Comparison of ENCODE assay signal across 1 cellular context in the genomic region with DNA sequence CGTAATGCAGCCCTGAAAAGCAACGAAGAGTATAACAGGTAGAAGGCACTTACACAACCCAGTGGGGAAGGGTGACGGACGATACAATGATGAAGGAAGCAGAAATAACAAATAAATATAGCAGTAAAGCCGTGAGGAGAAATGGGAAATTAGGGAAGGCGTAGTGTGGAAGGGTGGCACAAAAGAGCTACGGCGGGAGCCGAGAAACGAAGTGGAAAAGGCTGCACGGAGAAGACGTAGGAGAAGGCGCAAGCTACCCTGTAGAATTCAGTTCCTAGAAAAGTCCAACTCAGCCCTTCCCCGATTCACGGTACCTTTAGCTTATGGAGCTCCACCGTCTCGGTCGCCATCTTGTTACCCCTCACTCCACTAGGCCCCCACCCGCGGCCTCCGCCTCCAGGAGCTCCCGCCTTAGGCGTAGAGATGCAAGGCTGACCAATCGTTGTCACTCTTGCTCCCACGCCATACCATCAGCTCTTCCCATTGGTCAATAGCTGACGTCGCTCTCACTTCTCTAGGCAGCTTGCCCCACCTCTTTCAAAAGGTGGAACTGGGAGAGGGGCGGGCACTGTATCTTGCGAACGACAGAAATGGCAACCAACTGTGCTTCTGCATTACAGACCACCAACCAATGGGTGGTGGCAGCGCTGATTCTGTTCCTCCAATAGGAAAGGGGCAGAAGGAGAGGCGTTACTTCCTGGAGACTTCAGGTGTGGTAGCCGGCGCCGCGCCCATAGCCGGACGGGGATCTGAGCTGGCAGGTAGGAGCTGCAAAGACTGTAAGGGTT.
TF ChIP-seq lines count a peak whose summit lies in the region.

A gene with protein sequence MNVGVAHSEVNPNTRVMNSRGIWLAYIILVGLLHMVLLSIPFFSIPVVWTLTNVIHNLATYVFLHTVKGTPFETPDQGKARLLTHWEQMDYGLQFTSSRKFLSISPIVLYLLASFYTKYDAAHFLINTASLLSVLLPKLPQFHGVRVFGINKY (plus strand): TSS at position 690 of the 788 bp plus-strand sequence. CDS start 959 bp downstream, outside the sequence.
Gene SARNP, minus strand, starts transcription at position 373 of the 788 bp plus-strand sequence. Its CDS starts 23 bp downstream, at position 350.

TF ChIP-seq in K562, 482 proteins besides CTCF, POLR2A, EP300 and RAD21 (continued from another document and continues in another):
- TF ChIP-seq MEF2A (IDR thresholded peaks at IDR 0.05; ENCODE audit: control insufficient read depth, low read depth, low read length) (no peak), EGR1 (conservative IDR thresholded peaks at IDR 0.05) (peak; percentile 43), KDM4B (IDR thresholded peaks at IDR 0.05; ENCODE audit: borderline replicate concordance in 2 of 2, low read depth in 1 of 2) (no peak; a peak in 1 of 4 replicates), CREBBP (IDR thresholded peaks at IDR 0.05; ENCODE audit: low read depth, low read length) (no peak), HINFP (tag; conservative IDR thresholded peaks at IDR 0.05; ENCODE audit: low read depth) (no peak), KAT2B (IDR thresholded peaks at IDR 0.05; ENCODE audit: low read depth, low read length) (no peak), PRDM10 (IDR thresholded peaks at IDR 0.05; ENCODE audit: partially characterized antibody) (no peak), SMAD1 (IDR thresholded peaks at IDR 0.05; ENCODE audit: low read depth, low read length, partially characterized antibody) (no peak), CBFA2T3 (IDR thresholded peaks at IDR 0.05) (no peak), HBP1 (CRISPR knock-in tag; IDR thresholded peaks at IDR 0.05) (peak; percentile 66; the same call in 1 of the 2 replicates), PTRF (tag; IDR thresholded peaks at IDR 0.05) (no peak), NONO (IDR thresholded peaks at IDR 0.05; ENCODE audit: low read depth in 2 of 2, low read length in 1 of 2) (no peak), EWSR1 (IDR thresholded peaks at IDR 0.05; ENCODE audit: borderline replicate concordance, low read depth, partially characterized antibody) (no peak), E2F6 (IDR thresholded peaks at IDR 0.05; ENCODE audit: borderline replicate concordance in 1 of 2, extremely low read depth in 1 of 2, insufficient read depth in 1 of 2, insufficient read length in 1 of 2, low read depth in 1 of 2, low read length in 1 of 2, poor library complexity in 1 of 2, severe bottlenecking in 1 of 2) (peak in 1 of 2 experiments; percentile 60), HEY1 (CRISPR knock-in tag; IDR thresholded peaks at IDR 0.05; ENCODE audit: borderline replicate concordance) (no peak), RFX5 (IDR thresholded peaks at IDR 0.05; ENCODE audit: low read depth, low read length) (no peak), GATAD2B (IDR thresholded peaks at IDR 0.05; ENCODE audit: borderline replicate concordance) (no peak), ZNF239 (CRISPR knock-in tag; IDR thresholded peaks at IDR 0.05) (no peak), L3MBTL2 (IDR thresholded peaks at IDR 0.05) (no peak), CCAR2 (IDR thresholded peaks at IDR 0.05; ENCODE audit: low read depth, low read length) (no peak), THRAP3 (IDR thresholded peaks at IDR 0.05; ENCODE audit: borderline replicate concordance) (peak; percentile 78; the same call in 1 of the 2 replicates), BCOR (IDR thresholded peaks at IDR 0.05) (0 out of 2 replicates have a peak, but pooled peaks have one; percentile 28), CBX1 (IDR thresholded peaks at IDR 0.05; ENCODE audit: low read depth) (no peak), YY1 (IDR thresholded peaks at IDR 0.05; ENCODE audit: borderline replicate concordance in 1 of 3, control insufficient read depth in 1 of 3, extremely low read depth in 1 of 3, insufficient read depth in 3 of 3, insufficient read length in 1 of 3, insufficient replicate concordance in 2 of 3, low read depth in 1 of 3, low read length in 2 of 3) (peak; percentile 82 to 97 (median 93)), ZNF778 (CRISPR knock-in tag; IDR thresholded peaks at IDR 0.05) (no peak), ZNF408 (CRISPR knock-in tag; IDR thresholded peaks at IDR 0.05; ENCODE audit: low read depth) (no peak), ZNF41 (CRISPR knock-in tag; conservative IDR thresholded peaks at IDR 0.05) (no peak), HMG20B (CRISPR knock-in tag; IDR thresholded peaks at IDR 0.05) (no peak), E2F3 (CRISPR knock-in tag; IDR thresholded peaks at IDR 0.05) (peak; percentile 48; the same call in 1 of the 2 replicates), XRCC3 (IDR thresholded peaks at IDR 0.05) (no peak), ZNF76 (CRISPR knock-in tag; IDR thresholded peaks at IDR 0.05; ENCODE audit: borderline replicate concordance) (no peak), TRIM24 (IDR thresholded peaks at IDR 0.05) (no peak), PML (IDR thresholded peaks at IDR 0.05; ENCODE audit: low read length) (peak; percentile 80; the same call in 1 of the 2 replicates), ZNF311 (CRISPR knock-in tag; IDR thresholded peaks at IDR 0.05) (no peak), HCFC1 (IDR thresholded peaks at IDR 0.05; ENCODE audit: low read depth, low read length) (peak; percentile 65), SOX6 (IDR thresholded peaks at IDR 0.05) (0 out of 2 replicates have a peak, but pooled peaks have one; percentile 8), ZNF668 (CRISPR knock-in tag; IDR thresholded peaks at IDR 0.05) (no peak), HDAC3 (IDR thresholded peaks at IDR 0.05; ENCODE audit: borderline replicate concordance, partially characterized antibody) (no peak), ZNF212 (CRISPR knock-in tag; IDR thresholded peaks at IDR 0.05) (no peak), RBM34 (IDR thresholded peaks at IDR 0.05; ENCODE audit: borderline replicate concordance, insufficient read depth, low read length) (no peak), ZBTB17 (CRISPR knock-in tag; IDR thresholded peaks at IDR 0.05) (no peak)
- TF ChIP-seq, protein P1, sequence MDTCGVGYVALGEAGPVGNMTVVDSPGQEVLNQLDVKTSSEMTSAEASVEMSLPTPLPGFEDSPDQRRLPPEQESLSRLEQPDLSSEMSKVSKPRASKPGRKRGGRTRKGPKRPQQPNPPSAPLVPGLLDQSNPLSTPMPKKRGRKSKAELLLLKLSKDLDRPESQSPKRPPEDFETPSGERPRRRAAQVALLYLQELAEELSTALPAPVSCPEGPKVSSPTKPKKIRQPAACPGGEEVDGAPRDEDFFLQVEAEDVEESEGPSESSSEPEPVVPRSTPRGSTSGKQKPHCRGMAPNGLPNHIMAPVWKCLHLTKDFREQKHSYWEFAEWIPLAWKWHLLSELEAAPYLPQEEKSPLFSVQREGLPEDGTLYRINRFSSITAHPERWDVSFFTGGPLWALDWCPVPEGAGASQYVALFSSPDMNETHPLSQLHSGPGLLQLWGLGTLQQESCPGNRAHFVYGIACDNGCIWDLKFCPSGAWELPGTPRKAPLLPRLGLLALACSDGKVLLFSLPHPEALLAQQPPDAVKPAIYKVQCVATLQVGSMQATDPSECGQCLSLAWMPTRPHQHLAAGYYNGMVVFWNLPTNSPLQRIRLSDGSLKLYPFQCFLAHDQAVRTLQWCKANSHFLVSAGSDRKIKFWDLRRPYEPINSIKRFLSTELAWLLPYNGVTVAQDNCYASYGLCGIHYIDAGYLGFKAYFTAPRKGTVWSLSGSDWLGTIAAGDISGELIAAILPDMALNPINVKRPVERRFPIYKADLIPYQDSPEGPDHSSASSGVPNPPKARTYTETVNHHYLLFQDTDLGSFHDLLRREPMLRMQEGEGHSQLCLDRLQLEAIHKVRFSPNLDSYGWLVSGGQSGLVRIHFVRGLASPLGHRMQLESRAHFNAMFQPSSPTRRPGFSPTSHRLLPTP (IDR thresholded peaks at IDR 0.05; ENCODE audit: borderline replicate concordance, extremely low read depth, insufficient read length): no peak
- TF ChIP-seq, protein P2, sequence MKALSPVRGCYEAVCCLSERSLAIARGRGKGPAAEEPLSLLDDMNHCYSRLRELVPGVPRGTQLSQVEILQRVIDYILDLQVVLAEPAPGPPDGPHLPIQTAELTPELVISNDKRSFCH (CRISPR knock-in tag; IDR thresholded peaks at IDR 0.05): no peak
- TF ChIP-seq, protein P2 (tag; IDR thresholded peaks at IDR 0.05): no peak
- TF ChIP-seq, protein P3, sequence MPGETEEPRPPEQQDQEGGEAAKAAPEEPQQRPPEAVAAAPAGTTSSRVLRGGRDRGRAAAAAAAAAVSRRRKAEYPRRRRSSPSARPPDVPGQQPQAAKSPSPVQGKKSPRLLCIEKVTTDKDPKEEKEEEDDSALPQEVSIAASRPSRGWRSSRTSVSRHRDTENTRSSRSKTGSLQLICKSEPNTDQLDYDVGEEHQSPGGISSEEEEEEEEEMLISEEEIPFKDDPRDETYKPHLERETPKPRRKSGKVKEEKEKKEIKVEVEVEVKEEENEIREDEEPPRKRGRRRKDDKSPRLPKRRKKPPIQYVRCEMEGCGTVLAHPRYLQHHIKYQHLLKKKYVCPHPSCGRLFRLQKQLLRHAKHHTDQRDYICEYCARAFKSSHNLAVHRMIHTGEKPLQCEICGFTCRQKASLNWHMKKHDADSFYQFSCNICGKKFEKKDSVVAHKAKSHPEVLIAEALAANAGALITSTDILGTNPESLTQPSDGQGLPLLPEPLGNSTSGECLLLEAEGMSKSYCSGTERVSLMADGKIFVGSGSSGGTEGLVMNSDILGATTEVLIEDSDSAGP (CRISPR knock-in tag; IDR thresholded peaks at IDR 0.05): no peak
- TF ChIP-seq, protein P4, sequence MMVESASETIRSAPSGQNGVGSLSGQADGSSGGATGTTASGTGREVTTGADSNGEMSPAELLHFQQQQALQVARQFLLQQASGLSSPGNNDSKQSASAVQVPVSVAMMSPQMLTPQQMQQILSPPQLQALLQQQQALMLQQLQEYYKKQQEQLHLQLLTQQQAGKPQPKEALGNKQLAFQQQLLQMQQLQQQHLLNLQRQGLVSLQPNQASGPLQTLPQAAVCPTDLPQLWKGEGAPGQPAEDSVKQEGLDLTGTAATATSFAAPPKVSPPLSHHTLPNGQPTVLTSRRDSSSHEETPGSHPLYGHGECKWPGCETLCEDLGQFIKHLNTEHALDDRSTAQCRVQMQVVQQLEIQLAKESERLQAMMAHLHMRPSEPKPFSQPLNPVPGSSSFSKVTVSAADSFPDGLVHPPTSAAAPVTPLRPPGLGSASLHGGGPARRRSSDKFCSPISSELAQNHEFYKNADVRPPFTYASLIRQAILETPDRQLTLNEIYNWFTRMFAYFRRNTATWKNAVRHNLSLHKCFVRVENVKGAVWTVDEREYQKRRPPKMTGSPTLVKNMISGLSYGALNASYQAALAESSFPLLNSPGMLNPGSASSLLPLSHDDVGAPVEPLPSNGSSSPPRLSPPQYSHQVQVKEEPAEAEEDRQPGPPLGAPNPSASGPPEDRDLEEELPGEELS (CRISPR knock-in tag; IDR thresholded peaks at IDR 0.05; ENCODE audit: borderline replicate concordance): no peak
- TF ChIP-seq, protein P5, sequence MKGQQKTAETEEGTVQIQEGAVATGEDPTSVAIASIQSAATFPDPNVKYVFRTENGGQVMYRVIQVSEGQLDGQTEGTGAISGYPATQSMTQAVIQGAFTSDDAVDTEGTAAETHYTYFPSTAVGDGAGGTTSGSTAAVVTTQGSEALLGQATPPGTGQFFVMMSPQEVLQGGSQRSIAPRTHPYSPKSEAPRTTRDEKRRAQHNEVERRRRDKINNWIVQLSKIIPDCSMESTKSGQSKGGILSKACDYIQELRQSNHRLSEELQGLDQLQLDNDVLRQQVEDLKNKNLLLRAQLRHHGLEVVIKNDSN (CRISPR knock-in tag; IDR thresholded peaks at IDR 0.05): no peak
